ENCODE assay signal across 1 cellular context in the genomic region with DNA sequence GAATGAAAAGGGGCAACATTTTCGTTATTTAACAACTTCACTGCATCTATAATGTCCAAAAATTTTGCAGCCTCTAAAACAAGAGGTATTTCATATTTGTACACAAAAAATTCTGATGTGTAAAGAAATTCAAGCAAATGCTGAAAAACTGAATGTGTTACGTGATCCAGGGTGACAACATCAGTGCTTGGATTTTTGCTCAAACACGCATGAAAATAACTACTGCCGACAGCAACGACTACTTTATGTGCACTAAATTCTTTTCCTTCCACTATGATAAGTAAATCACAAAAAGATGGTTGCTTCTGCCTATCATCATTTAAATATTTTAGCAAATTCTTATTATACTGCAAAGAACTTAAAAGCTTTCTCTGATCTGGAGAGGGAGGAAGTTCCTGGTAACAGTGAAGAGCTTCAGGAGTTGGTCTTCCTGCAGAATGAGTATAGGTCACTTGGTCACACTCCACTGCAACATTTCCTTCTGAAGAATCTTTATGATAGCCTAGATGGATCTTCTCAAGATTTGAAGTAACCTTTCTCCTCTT.
TF ChIP-seq lines count a peak whose summit lies in the region.

No MANE protein-coding gene starts in this region.

TF ChIP-seq in GM23338, 12 proteins besides CTCF, POLR2A, EP300 and RAD21 (continued from another document):
- TF ChIP-seq, protein P1, sequence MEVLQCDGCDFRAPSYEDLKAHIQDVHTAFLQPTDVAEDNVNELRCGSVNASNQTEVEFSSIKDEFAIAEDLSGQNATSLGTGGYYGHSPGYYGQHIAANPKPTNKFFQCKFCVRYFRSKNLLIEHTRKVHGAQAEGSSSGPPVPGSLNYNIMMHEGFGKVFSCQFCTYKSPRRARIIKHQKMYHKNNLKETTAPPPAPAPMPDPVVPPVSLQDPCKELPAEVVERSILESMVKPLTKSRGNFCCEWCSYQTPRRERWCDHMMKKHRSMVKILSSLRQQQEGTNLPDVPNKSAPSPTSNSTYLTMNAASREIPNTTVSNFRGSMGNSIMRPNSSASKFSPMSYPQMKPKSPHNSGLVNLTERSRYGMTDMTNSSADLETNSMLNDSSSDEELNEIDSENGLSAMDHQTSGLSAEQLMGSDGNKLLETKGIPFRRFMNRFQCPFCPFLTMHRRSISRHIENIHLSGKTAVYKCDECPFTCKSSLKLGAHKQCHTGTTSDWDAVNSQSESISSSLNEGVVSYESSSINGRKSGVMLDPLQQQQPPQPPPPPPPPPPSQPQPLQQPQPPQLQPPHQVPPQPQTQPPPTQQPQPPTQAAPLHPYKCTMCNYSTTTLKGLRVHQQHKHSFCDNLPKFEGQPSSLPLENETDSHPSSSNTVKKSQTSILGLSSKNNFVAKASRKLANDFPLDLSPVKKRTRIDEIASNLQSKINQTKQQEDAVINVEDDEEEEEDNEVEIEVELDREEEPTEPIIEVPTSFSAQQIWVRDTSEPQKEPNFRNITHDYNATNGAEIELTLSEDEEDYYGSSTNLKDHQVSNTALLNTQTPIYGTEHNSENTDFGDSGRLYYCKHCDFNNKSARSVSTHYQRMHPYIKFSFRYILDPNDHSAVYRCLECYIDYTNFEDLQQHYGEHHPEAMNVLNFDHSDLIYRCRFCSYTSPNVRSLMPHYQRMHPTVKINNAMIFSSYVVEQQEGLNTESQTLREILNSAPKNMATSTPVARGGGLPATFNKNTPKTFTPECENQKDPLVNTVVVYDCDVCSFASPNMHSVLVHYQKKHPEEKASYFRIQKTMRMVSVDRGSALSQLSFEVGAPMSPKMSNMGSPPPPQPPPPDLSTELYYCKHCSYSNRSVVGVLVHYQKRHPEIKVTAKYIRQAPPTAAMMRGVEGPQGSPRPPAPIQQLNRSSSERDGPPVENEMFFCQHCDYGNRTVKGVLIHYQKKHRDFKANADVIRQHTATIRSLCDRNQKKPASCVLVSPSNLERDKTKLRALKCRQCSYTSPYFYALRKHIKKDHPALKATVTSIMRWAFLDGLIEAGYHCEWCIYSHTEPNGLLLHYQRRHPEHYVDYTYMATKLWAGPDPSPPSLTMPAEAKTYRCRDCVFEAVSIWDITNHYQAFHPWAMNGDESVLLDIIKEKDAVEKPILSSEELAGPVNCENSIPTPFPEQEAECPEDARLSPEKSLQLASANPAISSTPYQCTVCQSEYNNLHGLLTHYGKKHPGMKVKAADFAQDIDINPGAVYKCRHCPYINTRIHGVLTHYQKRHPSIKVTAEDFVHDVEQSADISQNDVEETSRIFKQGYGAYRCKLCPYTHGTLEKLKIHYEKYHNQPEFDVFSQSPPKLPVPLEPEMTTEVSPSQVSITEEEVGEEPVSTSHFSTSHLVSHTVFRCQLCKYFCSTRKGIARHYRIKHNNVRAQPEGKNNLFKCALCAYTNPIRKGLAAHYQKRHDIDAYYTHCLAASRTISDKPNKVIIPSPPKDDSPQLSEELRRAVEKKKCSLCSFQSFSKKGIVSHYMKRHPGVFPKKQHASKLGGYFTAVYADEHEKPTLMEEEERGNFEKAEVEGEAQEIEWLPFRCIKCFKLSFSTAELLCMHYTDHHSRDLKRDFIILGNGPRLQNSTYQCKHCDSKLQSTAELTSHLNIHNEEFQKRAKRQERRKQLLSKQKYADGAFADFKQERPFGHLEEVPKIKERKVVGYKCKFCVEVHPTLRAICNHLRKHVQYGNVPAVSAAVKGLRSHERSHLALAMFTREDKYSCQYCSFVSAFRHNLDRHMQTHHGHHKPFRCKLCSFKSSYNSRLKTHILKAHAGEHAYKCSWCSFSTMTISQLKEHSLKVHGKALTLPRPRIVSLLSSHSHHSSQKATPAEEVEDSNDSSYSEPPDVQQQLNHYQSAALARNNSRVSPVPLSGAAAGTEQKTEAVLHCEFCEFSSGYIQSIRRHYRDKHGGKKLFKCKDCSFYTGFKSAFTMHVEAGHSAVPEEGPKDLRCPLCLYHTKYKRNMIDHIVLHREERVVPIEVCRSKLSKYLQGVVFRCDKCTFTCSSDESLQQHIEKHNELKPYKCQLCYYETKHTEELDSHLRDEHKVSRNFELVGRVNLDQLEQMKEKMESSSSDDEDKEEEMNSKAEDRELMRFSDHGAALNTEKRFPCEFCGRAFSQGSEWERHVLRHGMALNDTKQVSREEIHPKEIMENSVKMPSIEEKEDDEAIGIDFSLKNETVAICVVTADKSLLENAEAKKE (CRISPR knock-in tag; IDR thresholded peaks at IDR 0.05): no peak
- TF ChIP-seq POLR2AphosphoS5 (IDR thresholded peaks at IDR 0.05; ENCODE audit: low read depth): no peak
